In the genomic region with DNA sequence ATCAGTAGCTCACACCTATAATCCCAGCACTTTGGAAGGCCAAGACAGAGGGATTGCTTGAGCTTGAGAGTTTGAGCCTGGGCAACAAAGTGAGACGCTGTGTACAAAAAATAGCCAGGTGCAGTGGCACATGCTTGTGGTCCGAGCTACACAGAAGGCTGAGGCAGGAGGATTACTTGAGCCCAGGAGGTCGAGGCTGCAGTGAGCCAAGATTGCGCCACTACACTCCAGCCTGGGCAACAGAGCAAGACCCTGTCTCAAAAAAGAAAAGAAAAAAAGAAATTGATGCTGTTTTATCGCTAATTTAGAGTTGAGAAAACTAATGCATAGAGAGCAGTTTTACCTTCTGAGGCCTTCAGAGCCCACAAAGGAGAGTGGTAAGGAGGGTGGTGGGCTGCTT, we compare ENCODE assay signal across 2 cellular contexts.
A peak's percentile ranks its signal among the peaks of the same experiment; 100 is the strongest.
TF ChIP-seq lines count a peak whose summit lies in the region.

No MANE protein-coding gene starts in this region.

TF ChIP-seq in HEK293, 187 proteins besides CTCF, POLR2A, EP300 and RAD21:
- TF ChIP-seq ZNF121 (tag by site-specific recombination; IDR thresholded peaks at IDR 0.05), result peak; percentile 64; the same call in 1 of the 2 replicates

TF ChIP-seq in HepG2, 621 proteins besides CTCF, POLR2A, EP300 and RAD21:
- peak; percentile 77 for TF ChIP-seq ZNF121 (CRISPR knock-in tag; IDR thresholded peaks at IDR 0.05)
TF ChIP-seq in HepG2: peak in this region for 1; not testable (repeated sequence) for 620.
